Comparison of ENCODE assay signal across 1 cellular context in the genomic region with DNA sequence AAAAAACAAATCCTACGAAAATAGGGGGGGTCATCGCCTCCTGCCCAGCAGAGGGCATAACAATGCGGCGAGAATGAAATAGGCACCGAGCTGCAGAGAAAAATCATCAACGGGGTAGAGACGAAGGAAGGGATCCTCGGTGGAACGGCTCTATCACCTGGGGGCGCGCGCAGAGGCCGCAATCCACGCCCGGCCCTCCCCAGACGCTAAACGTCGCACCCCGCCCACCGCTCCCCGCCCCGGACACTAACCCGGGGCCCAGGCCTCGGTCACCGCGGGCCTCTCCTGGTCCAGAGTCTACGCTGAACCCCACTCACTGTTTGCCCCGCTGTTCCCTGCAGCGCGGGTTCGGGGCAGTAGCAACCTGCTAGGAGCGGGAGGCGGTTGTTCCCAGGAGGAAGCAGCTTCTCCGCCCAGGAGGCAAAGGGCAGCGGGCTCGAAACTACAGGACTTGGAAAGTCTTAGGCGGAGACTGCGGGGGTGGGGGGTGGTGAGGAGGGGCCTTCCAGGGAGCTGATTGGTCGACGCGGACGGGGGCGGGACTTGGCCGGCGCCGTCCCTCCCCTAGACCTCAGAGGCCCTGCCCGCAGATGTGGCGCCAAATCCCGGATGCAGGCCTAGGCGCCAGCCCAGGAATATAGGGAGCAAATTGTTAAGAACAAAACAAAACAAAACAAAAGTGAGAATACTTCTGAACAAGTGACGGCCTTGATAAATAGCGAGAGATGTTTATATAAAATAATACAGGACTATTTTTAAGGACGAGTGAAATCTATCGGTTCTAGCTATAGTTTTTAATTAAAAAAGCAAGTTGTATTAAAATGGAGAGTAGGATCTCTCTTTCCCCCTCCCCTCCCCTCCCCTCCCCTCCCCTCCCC.
TF ChIP-seq lines count a peak whose summit lies in the region.

A gene with protein sequence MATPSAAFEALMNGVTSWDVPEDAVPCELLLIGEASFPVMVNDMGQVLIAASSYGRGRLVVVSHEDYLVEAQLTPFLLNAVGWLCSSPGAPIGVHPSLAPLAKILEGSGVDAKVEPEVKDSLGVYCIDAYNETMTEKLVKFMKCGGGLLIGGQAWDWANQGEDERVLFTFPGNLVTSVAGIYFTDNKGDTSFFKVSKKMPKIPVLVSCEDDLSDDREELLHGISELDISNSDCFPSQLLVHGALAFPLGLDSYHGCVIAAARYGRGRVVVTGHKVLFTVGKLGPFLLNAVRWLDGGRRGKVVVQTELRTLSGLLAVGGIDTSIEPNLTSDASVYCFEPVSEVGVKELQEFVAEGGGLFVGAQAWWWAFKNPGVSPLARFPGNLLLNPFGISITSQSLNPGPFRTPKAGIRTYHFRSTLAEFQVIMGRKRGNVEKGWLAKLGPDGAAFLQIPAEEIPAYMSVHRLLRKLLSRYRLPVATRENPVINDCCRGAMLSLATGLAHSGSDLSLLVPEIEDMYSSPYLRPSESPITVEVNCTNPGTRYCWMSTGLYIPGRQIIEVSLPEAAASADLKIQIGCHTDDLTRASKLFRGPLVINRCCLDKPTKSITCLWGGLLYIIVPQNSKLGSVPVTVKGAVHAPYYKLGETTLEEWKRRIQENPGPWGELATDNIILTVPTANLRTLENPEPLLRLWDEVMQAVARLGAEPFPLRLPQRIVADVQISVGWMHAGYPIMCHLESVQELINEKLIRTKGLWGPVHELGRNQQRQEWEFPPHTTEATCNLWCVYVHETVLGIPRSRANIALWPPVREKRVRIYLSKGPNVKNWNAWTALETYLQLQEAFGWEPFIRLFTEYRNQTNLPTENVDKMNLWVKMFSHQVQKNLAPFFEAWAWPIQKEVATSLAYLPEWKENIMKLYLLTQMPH (minus strand): TSS at position 467 of the 878 bp plus-strand sequence. CDS start 25,568 bp downstream, outside the sequence.

TF ChIP-seq in HEK293, 187 proteins besides CTCF, POLR2A, EP300 and RAD21 (continued from another document and continues in another):
- TF ChIP-seq, protein P1, sequence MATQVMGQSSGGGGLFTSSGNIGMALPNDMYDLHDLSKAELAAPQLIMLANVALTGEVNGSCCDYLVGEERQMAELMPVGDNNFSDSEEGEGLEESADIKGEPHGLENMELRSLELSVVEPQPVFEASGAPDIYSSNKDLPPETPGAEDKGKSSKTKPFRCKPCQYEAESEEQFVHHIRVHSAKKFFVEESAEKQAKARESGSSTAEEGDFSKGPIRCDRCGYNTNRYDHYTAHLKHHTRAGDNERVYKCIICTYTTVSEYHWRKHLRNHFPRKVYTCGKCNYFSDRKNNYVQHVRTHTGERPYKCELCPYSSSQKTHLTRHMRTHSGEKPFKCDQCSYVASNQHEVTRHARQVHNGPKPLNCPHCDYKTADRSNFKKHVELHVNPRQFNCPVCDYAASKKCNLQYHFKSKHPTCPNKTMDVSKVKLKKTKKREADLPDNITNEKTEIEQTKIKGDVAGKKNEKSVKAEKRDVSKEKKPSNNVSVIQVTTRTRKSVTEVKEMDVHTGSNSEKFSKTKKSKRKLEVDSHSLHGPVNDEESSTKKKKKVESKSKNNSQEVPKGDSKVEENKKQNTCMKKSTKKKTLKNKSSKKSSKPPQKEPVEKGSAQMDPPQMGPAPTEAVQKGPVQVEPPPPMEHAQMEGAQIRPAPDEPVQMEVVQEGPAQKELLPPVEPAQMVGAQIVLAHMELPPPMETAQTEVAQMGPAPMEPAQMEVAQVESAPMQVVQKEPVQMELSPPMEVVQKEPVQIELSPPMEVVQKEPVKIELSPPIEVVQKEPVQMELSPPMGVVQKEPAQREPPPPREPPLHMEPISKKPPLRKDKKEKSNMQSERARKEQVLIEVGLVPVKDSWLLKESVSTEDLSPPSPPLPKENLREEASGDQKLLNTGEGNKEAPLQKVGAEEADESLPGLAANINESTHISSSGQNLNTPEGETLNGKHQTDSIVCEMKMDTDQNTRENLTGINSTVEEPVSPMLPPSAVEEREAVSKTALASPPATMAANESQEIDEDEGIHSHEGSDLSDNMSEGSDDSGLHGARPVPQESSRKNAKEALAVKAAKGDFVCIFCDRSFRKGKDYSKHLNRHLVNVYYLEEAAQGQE (tag by site-specific recombination; IDR thresholded peaks at IDR 0.05) = 0 out of 2 replicates have a peak, but pooled peaks have one; percentile 23
- TF ChIP-seq INSM2 (tag by site-specific recombination; IDR thresholded peaks at IDR 0.05) = no peak
- TF ChIP-seq ZNF501 (tag by site-specific recombination; IDR thresholded peaks at IDR 0.05) = peak; percentile 91; the same call in 1 of the 2 replicates
- TF ChIP-seq, protein P2, sequence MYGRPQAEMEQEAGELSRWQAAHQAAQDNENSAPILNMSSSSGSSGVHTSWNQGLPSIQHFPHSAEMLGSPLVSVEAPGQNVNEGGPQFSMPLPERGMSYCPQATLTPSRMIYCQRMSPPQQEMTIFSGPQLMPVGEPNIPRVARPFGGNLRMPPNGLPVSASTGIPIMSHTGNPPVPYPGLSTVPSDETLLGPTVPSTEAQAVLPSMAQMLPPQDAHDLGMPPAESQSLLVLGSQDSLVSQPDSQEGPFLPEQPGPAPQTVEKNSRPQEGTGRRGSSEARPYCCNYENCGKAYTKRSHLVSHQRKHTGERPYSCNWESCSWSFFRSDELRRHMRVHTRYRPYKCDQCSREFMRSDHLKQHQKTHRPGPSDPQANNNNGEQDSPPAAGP (tag by site-specific recombination; IDR thresholded peaks at IDR 0.05) = peak; percentile 50
- peak; percentile 85 for TF ChIP-seq BCL11B (tag by site-specific recombination; IDR thresholded peaks at IDR 0.05; ENCODE audit: low read depth)
- TF ChIP-seq ZNF341 (tag by site-specific recombination; IDR thresholded peaks at IDR 0.05; ENCODE audit: low read depth) = peak; percentile 94
- TF ChIP-seq ZNF2 (tag by site-specific recombination; IDR thresholded peaks at IDR 0.05) = peak; percentile 73
- TF ChIP-seq ZNF600 (tag by site-specific recombination; IDR thresholded peaks at IDR 0.05) = 0 out of 2 replicates have a peak, but pooled peaks have one; percentile 51
- TF ChIP-seq FEZF1 (tag by site-specific recombination; IDR thresholded peaks at IDR 0.05) = no peak
- TF ChIP-seq ZNF404 (tag by site-specific recombination; IDR thresholded peaks at IDR 0.05) = no peak
- TF ChIP-seq OSR2 (tag by site-specific recombination; IDR thresholded peaks at IDR 0.05) = peak; percentile 38; the same call in 1 of the 2 replicates
- peak; percentile 90 for TF ChIP-seq KLF9 (tag by site-specific recombination; IDR thresholded peaks at IDR 0.05; ENCODE audit: low read depth)
- peak; percentile 92 for TF ChIP-seq IKZF3 (tag by site-specific recombination; IDR thresholded peaks at IDR 0.05)
- TF ChIP-seq ZBTB8A (tag by site-specific recombination; IDR thresholded peaks at IDR 0.05) = peak; percentile 42; the same call in 1 of the 2 replicates
- TF ChIP-seq ZBTB20 (tag by site-specific recombination; IDR thresholded peaks at IDR 0.05) = peak; percentile 97
- peak; percentile 91 for TF ChIP-seq GLIS2 (tag by site-specific recombination; IDR thresholded peaks at IDR 0.05)
- 0 out of 2 replicates have a peak, but pooled peaks have one; percentile 76 for TF ChIP-seq ZFP37 (tag by site-specific recombination; IDR thresholded peaks at IDR 0.05)
- no peak for TF ChIP-seq ZBTB7A (tag by site-specific recombination; IDR thresholded peaks at IDR 0.05; ENCODE audit: low read depth)
- TF ChIP-seq PRDM4 (tag by site-specific recombination; IDR thresholded peaks at IDR 0.05) = peak; percentile 8; the same call in 1 of the 2 replicates
- peak; percentile 79 for TF ChIP-seq ZNF394 (tag by site-specific recombination; IDR thresholded peaks at IDR 0.05; ENCODE audit: borderline replicate concordance)
- 0 out of 2 replicates have a peak, but pooled peaks have one; percentile 37 for TF ChIP-seq ZNF792 (tag by site-specific recombination; IDR thresholded peaks at IDR 0.05)
- no peak for TF ChIP-seq ZNF549 (tag by site-specific recombination; IDR thresholded peaks at IDR 0.05)
- peak; percentile 67 for TF ChIP-seq SP7 (tag by site-specific recombination; IDR thresholded peaks at IDR 0.05)
- TF ChIP-seq GLIS1 (tag by site-specific recombination; IDR thresholded peaks at IDR 0.05) = peak; percentile 73
- peak; percentile 82; the same call in 1 of the 2 replicates for TF ChIP-seq ZNF660 (tag by site-specific recombination; IDR thresholded peaks at IDR 0.05)
- TF ChIP-seq MZF1 (tag by site-specific recombination; IDR thresholded peaks at IDR 0.05; ENCODE audit: borderline replicate concordance) = peak; percentile 13; the same call in 1 of the 2 replicates
- peak; percentile 60; the same call in 1 of the 2 replicates for TF ChIP-seq ZSCAN30 (tag by site-specific recombination; IDR thresholded peaks at IDR 0.05)
- TF ChIP-seq ZNF184 (tag by site-specific recombination; IDR thresholded peaks at IDR 0.05) = no peak
- peak; percentile 59 for TF ChIP-seq ZFP69B (tag by site-specific recombination; IDR thresholded peaks at IDR 0.05)
- TF ChIP-seq ZNF366 (tag by site-specific recombination; conservative IDR thresholded peaks at IDR 0.05) = no peak
- TF ChIP-seq KLF16 (tag by site-specific recombination; IDR thresholded peaks at IDR 0.05) = 0 out of 2 replicates have a peak, but pooled peaks have one; percentile 38
- peak; percentile 56; the same call in 1 of the 2 replicates for TF ChIP-seq ZSCAN23 (tag by site-specific recombination; IDR thresholded peaks at IDR 0.05)
- TF ChIP-seq KLF1 (tag by site-specific recombination; IDR thresholded peaks at IDR 0.05) = peak; percentile 79
- TF ChIP-seq ZNF174 (tag by site-specific recombination; IDR thresholded peaks at IDR 0.05) = no peak
- peak; percentile 19; the same call in 1 of the 2 replicates for TF ChIP-seq PBX3 (CRISPR knock-in tag; IDR thresholded peaks at IDR 0.05)
- TF ChIP-seq ZFHX2 (tag by site-specific recombination; conservative IDR thresholded peaks at IDR 0.05) = peak; percentile 79
- no peak for TF ChIP-seq ZNF426 (tag by site-specific recombination; IDR thresholded peaks at IDR 0.05)
- TF ChIP-seq KLF8 (tag by site-specific recombination; IDR thresholded peaks at IDR 0.05) = peak; percentile 96
- TF ChIP-seq BCL11A (tag by site-specific recombination; IDR thresholded peaks at IDR 0.05; ENCODE audit: low read depth) = peak; percentile 68; the same call in 1 of the 2 replicates
- 0 out of 2 replicates have a peak, but pooled peaks have one; percentile 10 for TF ChIP-seq ZNF843 (tag by site-specific recombination; IDR thresholded peaks at IDR 0.05)
- 0 out of 2 replicates have a peak, but pooled peaks have one; percentile 20 for TF ChIP-seq RBAK (tag by site-specific recombination; IDR thresholded peaks at IDR 0.05)
- peak; percentile 73; the same call in 1 of the 2 replicates for TF ChIP-seq KLF7 (tag by site-specific recombination; IDR thresholded peaks at IDR 0.05; ENCODE audit: borderline replicate concordance)
- no peak for TF ChIP-seq ZNF488 (tag by site-specific recombination; IDR thresholded peaks at IDR 0.05)
- TF ChIP-seq ZNF133 (tag by site-specific recombination; IDR thresholded peaks at IDR 0.05) = 0 out of 2 replicates have a peak, but pooled peaks have one; percentile 12
- peak; percentile 93 for TF ChIP-seq SP3 (tag by site-specific recombination; IDR thresholded peaks at IDR 0.05)
- TF ChIP-seq ZXDB (tag by site-specific recombination; IDR thresholded peaks at IDR 0.05) = peak; percentile 63; the same call in 1 of the 2 replicates
- TF ChIP-seq GLI4 (tag by site-specific recombination; IDR thresholded peaks at IDR 0.05) = 0 out of 2 replicates have a peak, but pooled peaks have one; percentile 37
